ENCODE assay signal across 7 cellular contexts in genomic region chr3:87433445-87433844, GRCh38.
DNase-seq lines count a peak whose midpoint lies in the region; ATAC-seq, FAIRE-seq and TF ChIP-seq lines count a peak whose summit lies in the region.
"Not testable (repeated sequence)": the region's sequence is repeated elsewhere in the genome, so short reads cannot be mapped to it uniquely, and the experiment has no call there.

No MANE protein-coding gene starts in this region.

- not testable (repeated sequence) for H3K9ac ChIP-seq in trophoblast cell (ENCODE audit: low read length)

- ATAC-seq in activated naive CD8-positive, alpha-beta T cell treated with anti-CD3 and anti-CD28 coated beads, Interleukin-2, amount 50 U/mL, for 24 hours: not testable (repeated sequence)

- not testable (repeated sequence) for H3K9me3 Mint-ChIP-seq in activated naive CD8-positive, alpha-beta T cell treated with anti-CD3 and anti-CD28 coated beads, Interleukin-2, amount 50 U/mL, for 24 hours

- FAIRE-seq in H54 (lab: Jason Lieb, UNC): peak; percentile 60

- not testable (repeated sequence) for H3K23ac ChIP-seq in trophoblast cell (ENCODE audit: low read length)

- not testable (repeated sequence) for H3K36me3 Mint-ChIP-seq in activated naive CD8-positive, alpha-beta T cell treated with anti-CD3 and anti-CD28 coated beads, Interleukin-2, amount 50 U/mL, for 24 hours (ENCODE audit: low read depth)

- H3K27ac Mint-ChIP-seq in activated naive CD8-positive, alpha-beta T cell treated with anti-CD3 and anti-CD28 coated beads, Interleukin-2, amount 50 U/mL, for 24 hours: peak overlapping the region; percentile 44

- H3K14ac ChIP-seq in trophoblast cell (ENCODE audit: low read length): not testable (repeated sequence)

- H2AFZ ChIP-seq in trophoblast cell (ENCODE audit: insufficient read depth, low read length, poor library complexity): not testable (repeated sequence)

- in situ Hi-C loops in Caki2 (cut with HindIII; ENCODE audit: low pct_unique_long_range_greater_than_20kb, low sequenced_read_pairs): not testable (repeated sequence)

- not testable (repeated sequence) for H3K4me1 Mint-ChIP-seq in activated naive CD8-positive, alpha-beta T cell treated with anti-CD3 and anti-CD28 coated beads, Interleukin-2, amount 50 U/mL, for 24 hours

- H3K27ac ChIP-seq in trophoblast cell (ENCODE audit: low read depth, low read length): not testable (repeated sequence)

- H4K91ac ChIP-seq in trophoblast cell (ENCODE audit: low read depth, low read length): not testable (repeated sequence)

- H3K18ac ChIP-seq in trophoblast cell (ENCODE audit: low read length): not testable (repeated sequence)

- H3K36me3 ChIP-seq in trophoblast cell (ENCODE audit: control insufficient read depth in 1 of 2, insufficient read depth in 2 of 2, low read length in 2 of 2): not testable (repeated sequence)

- H3K4me3 ChIP-seq in epithelial cell of esophagus (ENCODE audit: low read length); trophoblast cell (ENCODE audit: low read depth, low read length): not testable (repeated sequence)

- H3K4me1 ChIP-seq in trophoblast cell (ENCODE audit: control insufficient read depth in 1 of 2, insufficient read depth in 2 of 2, low read length in 2 of 2): not testable (repeated sequence)

- peak; percentile 17 for DNase-seq in Caki2 (ENCODE audit: low read depth)
- DNase-seq in H54 (ENCODE audit: insufficient read length, low spot score); activated naive CD8-positive, alpha-beta T cell treated with anti-CD3 and anti-CD28 coated beads, Interleukin-2, amount 50 U/mL, for 24 hours: not testable (repeated sequence)
- DNase-seq in M059J (ENCODE audit: low read depth): peak; percentile 10
- DNase-seq in RKO (ENCODE audit: low spot score): peak; percentile 9
- DNase-seq in epithelial cell of esophagus (ENCODE audit: low read depth): peak; percentile 76
- DNase-seq in trophoblast cell: peak; percentile 11 to 34

- H2BK5ac ChIP-seq in trophoblast cell (ENCODE audit: low read depth, low read length, poor library complexity): not testable (repeated sequence)

- not testable (repeated sequence) for H3K9me3 ChIP-seq in trophoblast cell (ENCODE audit: insufficient read depth, low read depth, low read length)

- not testable (repeated sequence) for H3K79me1 ChIP-seq in trophoblast cell (ENCODE audit: low read length)

- not testable (repeated sequence) for H3K79me2 ChIP-seq in trophoblast cell (ENCODE audit: control insufficient read depth, insufficient read depth, low read length, poor library complexity)

- H2AK5ac ChIP-seq in trophoblast cell (ENCODE audit: low read length): not testable (repeated sequence)

- H4K12ac ChIP-seq in trophoblast cell (ENCODE audit: low read depth, low read length): not testable (repeated sequence)

- not testable (repeated sequence) for H3K27me3 Mint-ChIP-seq in activated naive CD8-positive, alpha-beta T cell treated with anti-CD3 and anti-CD28 coated beads, Interleukin-2, amount 50 U/mL, for 24 hours

- H2BK12ac ChIP-seq in trophoblast cell (ENCODE audit: low read length): not testable (repeated sequence)

- H2BK120ac ChIP-seq in trophoblast cell (ENCODE audit: insufficient read depth, low read length, poor library complexity): not testable (repeated sequence)

- not testable (repeated sequence) for H3K27me3 ChIP-seq in trophoblast cell (ENCODE audit: insufficient read depth, low read length)

- WGBS in trophoblast cell (ENCODE audit: extremely low coverage, insufficient coverage, insufficient read length): 100% methylated on average over 1 of the region's 3 CpGs

- not testable (repeated sequence) for TF ChIP-seq CTCF in epithelial cell of esophagus (IDR thresholded peaks at IDR 0.05; ENCODE audit: insufficient read depth, low read depth, low read length, missing control alignments)

- H3K4ac ChIP-seq in trophoblast cell (ENCODE audit: low read depth, low read length): not testable (repeated sequence)

- H3K4me2 ChIP-seq in trophoblast cell (ENCODE audit: low read length): not testable (repeated sequence)

- TF ChIP-seq POLR2A in H54 (IDR thresholded peaks at IDR 0.05; ENCODE audit: low read depth, low read length): not testable (repeated sequence)

- H3K4me3 Mint-ChIP-seq in activated naive CD8-positive, alpha-beta T cell treated with anti-CD3 and anti-CD28 coated beads, Interleukin-2, amount 50 U/mL, for 24 hours: not testable (repeated sequence)

- H4K8ac ChIP-seq in trophoblast cell (ENCODE audit: low read depth, low read length): not testable (repeated sequence)
